ENCODE assay signal across 9 cellular contexts in the genomic region with DNA sequence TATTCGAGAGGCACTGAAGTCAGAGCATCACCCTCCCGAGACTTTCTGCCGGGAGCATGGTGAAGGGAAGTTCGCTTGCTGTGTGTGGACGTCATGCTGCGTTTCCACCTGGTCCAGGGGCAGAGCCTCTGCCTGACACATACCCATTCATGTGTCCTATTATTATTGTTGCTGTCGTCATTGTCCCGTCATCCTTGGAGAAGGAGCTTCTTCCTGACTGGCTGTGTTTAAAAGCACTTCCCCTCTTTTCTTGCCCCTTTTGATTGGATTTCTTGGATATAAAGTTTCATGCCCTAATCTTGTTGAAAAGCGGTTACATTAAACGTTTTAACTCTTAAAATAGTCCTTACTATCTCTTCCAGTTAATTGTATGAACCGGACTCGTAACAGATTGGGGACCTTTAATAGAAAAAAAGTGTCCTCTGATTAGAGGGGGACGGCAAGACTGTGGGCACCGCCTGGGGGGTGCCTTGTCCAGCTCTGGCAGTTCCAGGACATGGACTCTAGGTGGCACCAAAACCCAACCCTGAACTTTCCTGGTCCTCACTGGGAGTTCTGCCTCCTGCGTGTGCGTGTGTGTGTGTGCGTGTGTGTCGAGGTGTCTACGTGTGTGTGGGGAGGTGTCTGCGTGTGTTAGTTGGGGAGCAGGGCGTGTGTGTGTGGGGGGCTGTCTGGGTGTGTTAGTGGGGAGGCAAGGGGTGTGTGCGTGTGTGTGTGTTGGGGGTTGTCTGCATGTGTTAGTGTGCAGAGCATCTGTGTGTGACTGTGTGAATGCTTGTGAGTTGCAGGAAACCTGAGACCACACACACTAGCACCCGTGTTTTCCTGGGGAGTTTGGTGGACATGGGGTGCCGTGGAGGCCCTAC.
DNase-seq lines count a peak whose midpoint lies in the region; ATAC-seq and TF ChIP-seq lines count a peak whose summit lies in the region.
"Had no signal": no experiment of that assay in that cellular context is flagged by ENCODE, and none has a peak within 500 bp of the region (broad histone marks: within the 10 kb centered on the region; RNA-seq: fewer than 3 reads in every experiment).

No MANE protein-coding gene starts in this region.

- no peaks in the 10 kb centered on the region for H3K36me3 ChIP-seq in CD8-positive, alpha-beta memory T cell (ENCODE audit: insufficient read depth, low read length)
- H3K36me3 ChIP-seq in psoas muscle (ENCODE audit: insufficient read depth in 1 of 2, low read depth in 1 of 2), result no peaks in the 10 kb centered on the region

- H3K4me1 ChIP-seq in CD8-positive, alpha-beta memory T cell (ENCODE audit: insufficient read depth, low read length), result no peaks in the 10 kb centered on the region
- peaks cover 14% of the 10 kb centered on the region for H3K4me1 ChIP-seq in psoas muscle

- CTCF ChIA-PET in CD8-positive, alpha-beta memory T cell (lab: Charles Lee), result interaction anchor here (0.7 to 1.0 kb wide), 3 partner anchors 9 to 61 kb away, joined by 3 read pairs; no protein-coding TSS in a partner anchor
- CTCF ChIA-PET in activated naive CD4-positive, alpha-beta T cell treated with anti-CD3 and anti-CD28 coated beads for 36 hours (lab: Charles Lee), result interaction anchor here (0.5 to 1.6 kb wide), 18 partner anchors 8 to 1119 kb away, joined by 3 to 15 read pairs (median 4); a partner anchor contains a TSS

- no peak overlapping the region for H3K27ac ChIP-seq in CD8-positive, alpha-beta memory T cell (ENCODE audit: low read depth, low read length)
- no peak overlapping the region for H3K27ac ChIP-seq in psoas muscle

- no peaks in the 10 kb centered on the region for H3K9me3 ChIP-seq in CD8-positive, alpha-beta memory T cell (ENCODE audit: low read length)
- H3K9me3 ChIP-seq in psoas muscle, result no peaks in the 10 kb centered on the region

- H3K9me3 Mint-ChIP-seq in CD8-positive, alpha-beta memory T cell, result no peaks in the 10 kb centered on the region
- no peaks in the 10 kb centered on the region for H3K9me3 Mint-ChIP-seq in activated naive CD4-positive, alpha-beta T cell treated with anti-CD3 and anti-CD28 coated beads for 36 hours
- H3K9me3 Mint-ChIP-seq: IgD-negative memory B cell had no signal

- H3K27me3 Mint-ChIP-seq in CD8-positive, alpha-beta memory T cell, result peaks cover 10 to 16% of the 10 kb centered on the region in 2 donors
- peaks cover 6% of the 10 kb centered on the region for H3K27me3 Mint-ChIP-seq in activated naive CD4-positive, alpha-beta T cell treated with anti-CD3 and anti-CD28 coated beads for 36 hours (ENCODE audit: low read depth)

- H3K4me3 Mint-ChIP-seq in CD8-positive, alpha-beta memory T cell, result peak overlapping the region in 2 of 7 donors; percentile 21 to 41
- no peak overlapping the region for H3K4me3 Mint-ChIP-seq in activated naive CD4-positive, alpha-beta T cell treated with anti-CD3 and anti-CD28 coated beads for 36 hours

- intact Hi-C loops in activated naive CD4-positive, alpha-beta T cell treated with anti-CD3 and anti-CD28 coated beads for 36 hours (cut with micrococcal nuclease), result loop anchor here (5.0 kb wide), 1 partner anchor 128 kb away; no protein-coding TSS in a partner anchor
- intact Hi-C loops in psoas muscle (cut with DNase I), result loop anchor here in 1 of 2 donors (5.0 kb wide), 1 partner anchor 472 kb away; no protein-coding TSS in a partner anchor

- H3K36me3 Mint-ChIP-seq in CD8-positive, alpha-beta memory T cell, result no peaks in the 10 kb centered on the region
- H3K36me3 Mint-ChIP-seq in activated naive CD4-positive, alpha-beta T cell treated with anti-CD3 and anti-CD28 coated beads for 36 hours (ENCODE audit: low read depth), result no peaks in the 10 kb centered on the region
- H3K36me3 Mint-ChIP-seq: IgD-negative memory B cell had no signal

- H3K27ac Mint-ChIP-seq in CD8-positive, alpha-beta memory T cell, result peak overlapping the region in 3 of 8 donors; percentile 5 to 76 (median 11)
- no peak overlapping the region for H3K27ac Mint-ChIP-seq in activated naive CD4-positive, alpha-beta T cell treated with anti-CD3 and anti-CD28 coated beads for 36 hours
- H3K27ac Mint-ChIP-seq: IgD-negative memory B cell had no signal

- no peak overlapping the region for H3K4me3 ChIP-seq in CD8-positive, alpha-beta memory T cell (ENCODE audit: low read length)
- H3K4me3 ChIP-seq in psoas muscle, result no peak overlapping the region

- DNase-seq in CD8-positive, alpha-beta memory T cell, result peak; percentile 15 to 57 (median 22)
- DNase-seq in HT1080 (ENCODE audit: low read depth) (peak; percentile 79), RPMI7951 (ENCODE audit: low read depth) (peak; percentile 65), glomerular endothelial cell (ENCODE audit: extremely low read depth, low read depth, low spot score) (peak; percentile 27), psoas muscle (peak; percentile 66 to 82)
- peak; percentile 61 for DNase-seq in activated naive CD4-positive, alpha-beta T cell treated with anti-CD3 and anti-CD28 coated beads for 36 hours

- peak; percentile 67 for TF ChIP-seq CTCF in psoas muscle (IDR thresholded peaks at IDR 0.05)

- H3K4me1 Mint-ChIP-seq in CD8-positive, alpha-beta memory T cell, result peaks cover 5 to 8% (median 5%) of the 10 kb centered on the region in 3 donors
- H3K4me1 Mint-ChIP-seq in activated naive CD4-positive, alpha-beta T cell treated with anti-CD3 and anti-CD28 coated beads for 36 hours (ENCODE audit: low read depth), result peaks cover 6% of the 10 kb centered on the region

- H3K27me3 ChIP-seq in CD8-positive, alpha-beta memory T cell (ENCODE audit: insufficient read depth, low read length, poor library complexity, severe bottlenecking), result no peaks in the 10 kb centered on the region
- H3K27me3 ChIP-seq in psoas muscle (ENCODE audit: insufficient read depth in 3 of 3, low read length in 2 of 3), result no peaks in the 10 kb centered on the region

- ATAC-seq in psoas muscle (peak; percentile 65 to 81 (median 66)), HG03025 (IDR thresholded peaks at IDR 0.05; ENCODE audit: low FRiP score, unreplicated experiment) (no peak), GM21526 (IDR thresholded peaks at IDR 0.05; ENCODE audit: low FRiP score, unreplicated experiment) (no peak)

- WGBS in psoas muscle, 3 donors, result 21 to 26% (median 23%) methylated on average over 23 to 24 of the region's 24 CpGs

- POLR2A ChIA-PET in CD8-positive, alpha-beta memory T cell (lab: Charles Lee), result no interaction called here

Comparison
In these comparisons a context has a peak if more than half of its experiments do, and no peak if none do; other contexts are left out.
1. DNase-seq: peak in every context shown above with its lines; median percentile 79 in HT1080; 74 in psoas muscle; 65 in RPMI7951; 61 in activated naive CD4-positive, alpha-beta T cell treated with anti-CD3 and anti-CD28 coated beads for 36 hours; 27 in glomerular endothelial cell; 22 in CD8-positive, alpha-beta memory T cell.
2. ATAC-seq: peak in psoas muscle (4 of 4); none in HG03025 (single experiment) and GM21526 (single experiment).